ENCODE assay signal across 1 cellular context in the genomic region with DNA sequence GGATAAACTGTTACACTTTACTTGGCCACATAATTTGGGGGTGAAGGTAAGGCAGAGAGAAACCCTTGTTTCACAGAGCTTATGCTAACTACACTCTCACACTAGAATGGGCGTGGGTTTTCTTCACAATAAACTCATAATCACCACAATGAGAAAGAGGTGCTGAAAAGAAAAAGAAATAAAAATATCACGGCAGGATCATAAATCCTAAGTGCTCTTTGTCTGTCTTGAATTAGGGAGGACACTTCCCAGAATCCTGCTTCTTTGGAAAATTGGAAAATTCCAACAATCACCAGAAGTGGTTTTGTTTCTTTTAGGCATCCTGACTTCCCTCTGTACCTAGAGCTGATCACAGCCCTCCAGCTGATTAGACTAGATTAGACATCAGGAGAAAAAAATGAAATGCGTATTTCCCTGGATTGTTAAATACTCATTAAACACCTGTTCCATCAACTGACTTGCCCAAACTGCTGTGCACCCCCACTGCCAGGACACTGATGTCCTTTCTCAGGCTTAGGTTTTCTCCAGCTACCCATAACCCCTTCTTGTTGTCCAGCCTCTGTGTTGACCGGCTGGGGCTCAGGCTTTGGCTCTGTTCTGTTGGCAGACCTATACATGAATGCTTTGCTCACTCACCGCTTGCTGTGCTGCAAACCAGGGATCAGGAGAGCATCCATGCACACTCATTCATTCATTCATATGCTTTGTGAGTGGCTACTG.
TF ChIP-seq lines count a peak whose summit lies in the region.

No MANE protein-coding gene starts in this region.

TF ChIP-seq in H1, 55 proteins besides CTCF, POLR2A, EP300 and RAD21:
- TF ChIP-seq, protein P1, sequence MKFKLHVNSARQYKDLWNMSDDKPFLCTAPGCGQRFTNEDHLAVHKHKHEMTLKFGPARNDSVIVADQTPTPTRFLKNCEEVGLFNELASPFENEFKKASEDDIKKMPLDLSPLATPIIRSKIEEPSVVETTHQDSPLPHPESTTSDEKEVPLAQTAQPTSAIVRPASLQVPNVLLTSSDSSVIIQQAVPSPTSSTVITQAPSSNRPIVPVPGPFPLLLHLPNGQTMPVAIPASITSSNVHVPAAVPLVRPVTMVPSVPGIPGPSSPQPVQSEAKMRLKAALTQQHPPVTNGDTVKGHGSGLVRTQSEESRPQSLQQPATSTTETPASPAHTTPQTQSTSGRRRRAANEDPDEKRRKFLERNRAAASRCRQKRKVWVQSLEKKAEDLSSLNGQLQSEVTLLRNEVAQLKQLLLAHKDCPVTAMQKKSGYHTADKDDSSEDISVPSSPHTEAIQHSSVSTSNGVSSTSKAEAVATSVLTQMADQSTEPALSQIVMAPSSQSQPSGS (IDR thresholded peaks at IDR 0.05; ENCODE audit: low read length): no peak
- no peak for TF ChIP-seq TBP (IDR thresholded peaks at IDR 0.05; ENCODE audit: low read depth, low read length)
- TF ChIP-seq MAFK (IDR thresholded peaks at IDR 0.05; ENCODE audit: low read depth, low read length): no peak
- TF ChIP-seq ASH2L (IDR thresholded peaks at IDR 0.05; ENCODE audit: low read length): no peak
- TF ChIP-seq CREB1 (IDR thresholded peaks at IDR 0.05): no peak
- no peak for TF ChIP-seq NANOG (IDR thresholded peaks at IDR 0.05; ENCODE audit: insufficient read depth, low read depth, low read length, poor library complexity, severe bottlenecking)
- no peak for TF ChIP-seq RFX5 (IDR thresholded peaks at IDR 0.05; ENCODE audit: borderline replicate concordance, low read depth, low read length)
- no peak for TF ChIP-seq HDAC6 (IDR thresholded peaks at IDR 0.05; ENCODE audit: low read depth, low read length)
TF ChIP-seq in H1: peak in this region for 0.
